14 cellular contexts compared by ENCODE assay signal in the genomic region with DNA sequence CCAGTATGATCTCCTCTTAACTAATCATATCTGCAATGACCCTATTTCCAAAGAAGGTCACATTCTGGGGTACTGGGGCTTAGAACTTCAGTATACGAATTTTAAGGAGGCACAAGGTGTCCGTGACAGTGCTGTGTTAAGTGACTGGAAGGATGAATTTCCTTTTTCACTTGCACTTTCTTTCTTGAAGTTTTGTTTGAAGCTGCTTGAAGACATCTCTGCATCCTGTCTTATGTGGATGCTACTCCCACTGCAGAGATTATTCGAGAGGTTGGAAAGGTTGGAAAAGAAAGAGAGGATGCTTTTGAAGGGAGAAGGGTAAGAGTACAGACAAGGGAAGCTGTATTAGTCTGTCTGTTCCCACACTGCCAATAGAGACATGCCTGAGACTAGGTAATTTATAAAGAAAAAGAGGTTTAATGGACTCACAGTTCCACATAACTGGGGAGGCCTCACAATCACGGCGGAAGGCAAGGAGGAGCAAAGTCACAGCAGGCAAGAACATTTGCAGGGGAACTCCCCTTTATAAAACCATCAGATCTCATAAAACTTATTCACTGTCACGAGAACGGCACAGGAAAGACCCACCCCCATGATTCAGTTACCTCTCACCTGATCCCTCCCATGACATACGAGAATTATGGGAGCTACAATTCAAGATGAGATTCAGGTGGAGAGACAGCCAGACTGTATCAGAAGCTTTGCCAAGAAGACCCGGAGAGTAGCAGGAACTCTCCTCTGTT. TPM values are rescaled to one million over a fixed set of nuclear protein-coding genes. Genes with fewer than 3 reads are reported as not detected.
A peak's percentile ranks its signal among the peaks of the same experiment; 100 is the strongest.
DNase-seq lines count a peak whose midpoint lies in the region; ATAC-seq lines count a peak whose summit lies in the region.
"Had no signal": no experiment of that assay in that cellular context is flagged by ENCODE, and none has a peak within 500 bp of the region (broad histone marks: within the 10 kb centered on the region; RNA-seq: fewer than 3 reads in every experiment).

No MANE protein-coding gene starts in this region.

- POLR2A ChIA-PET in naive thymus-derived CD8-positive, alpha-beta T cell (lab: Charles Lee), result interaction anchor here (0.7 to 6.9 kb wide), 8 partner anchors 7 to 656 kb away, joined by 3 to 55 read pairs (median 8); partner anchors contain the start of genes CMPK2 and RSAD2

- peak; percentile 31 to 55 for ATAC-seq in naive thymus-derived CD8-positive, alpha-beta T cell
- no peak for ATAC-seq in HG03139 (IDR thresholded peaks at IDR 0.05; ENCODE audit: unreplicated experiment)
- ATAC-seq: Right ventricle myocardium inferior had no signal

- H3K27me3 Mint-ChIP-seq in T-helper 2 cell treated with Interferon-gamma antibody and Interleukin-4, amounts not matched to agents 5 μg/mL and 100 μg/mL, for 36 hours (ENCODE audit: low read depth), result peaks cover 2% of the 10 kb centered on the region
- H3K27me3 Mint-ChIP-seq in naive thymus-derived CD8-positive, alpha-beta T cell, result no peaks in the 10 kb centered on the region

- peaks cover 61% of the 10 kb centered on the region for H3K4me1 Mint-ChIP-seq in T-helper 2 cell treated with Interferon-gamma antibody and Interleukin-4, amounts not matched to agents 5 μg/mL and 100 μg/mL, for 36 hours (ENCODE audit: low read depth)
- peaks cover 45 to 82% (median 78%) of the 10 kb centered on the region in 4 donors for H3K4me1 Mint-ChIP-seq in naive thymus-derived CD8-positive, alpha-beta T cell

- peak overlapping the region; percentile 66 for H3K4me3 Mint-ChIP-seq in T-helper 2 cell treated with Interferon-gamma antibody and Interleukin-4, amounts not matched to agents 5 μg/mL and 100 μg/mL, for 36 hours
- peak overlapping the region; percentile 67 to 88 (median 80) for H3K4me3 Mint-ChIP-seq in naive thymus-derived CD8-positive, alpha-beta T cell

- peaks cover 27% of the 10 kb centered on the region for H3K9me3 Mint-ChIP-seq in T-helper 2 cell treated with Interferon-gamma antibody and Interleukin-4, amounts not matched to agents 5 μg/mL and 100 μg/mL, for 36 hours
- H3K9me3 Mint-ChIP-seq in naive thymus-derived CD8-positive, alpha-beta T cell, result no peaks in the 10 kb centered on the region

- peak overlapping the region; percentile 80 for H3K27ac Mint-ChIP-seq in T-helper 2 cell treated with Interferon-gamma antibody and Interleukin-4, amounts not matched to agents 5 μg/mL and 100 μg/mL, for 36 hours
- peak overlapping the region; percentile 82 to 99 (median 93) for H3K27ac Mint-ChIP-seq in naive thymus-derived CD8-positive, alpha-beta T cell

- H3K36me3 Mint-ChIP-seq in T-helper 2 cell treated with Interferon-gamma antibody and Interleukin-4, amounts not matched to agents 5 μg/mL and 100 μg/mL, for 36 hours (ENCODE audit: low read depth), result peaks cover 48% of the 10 kb centered on the region
- no peaks in the 10 kb centered on the region for H3K36me3 Mint-ChIP-seq in naive thymus-derived CD8-positive, alpha-beta T cell

- peak; percentile 9 for DNase-seq in A172 (ENCODE audit: low spot score)
- peak; percentile 37 for DNase-seq in T-helper 2 cell treated with Interferon-gamma antibody and Interleukin-4, amounts not matched to agents 5 μg/mL and 100 μg/mL, for 36 hours (ENCODE audit: low spot score)
- DNase-seq in activated naive CD4-positive, alpha-beta T cell treated with Interleukin-2 at 50 U/mL for 16 hours, result peak; percentile 56
- peak in 8 of 10 donors; percentile 30 to 74 (median 56) for DNase-seq in naive thymus-derived CD8-positive, alpha-beta T cell
- no peak for DNase-seq in NCI-H748 (lab: John Stamatoyannopoulos, UW; ENCODE audit: unreplicated experiment)
- no peak for DNase-seq in DMS79 treated with DMSO at 0.1 percent for 48 hours (lab: John Stamatoyannopoulos, UW)
- DNase-seq in NOMO-1 (lab: John Stamatoyannopoulos, UW; ENCODE audit: unreplicated experiment in 2 of 2), result no peak
- DNase-seq: esophagus squamous epithelium, hypothalamus, NCI-H1105 treated with DMSO at 0.1 percent for 48 hours, NCI-H524 had no signal

RNA-seq across cellular contexts. Expression of gene RNF144A, which starts 3.6 kb away (rescaled TPM):
- total RNA-seq in A172 (2014; rRNA removed; shearing (Covaris generic)), result 11.4 and 12.3 TPM in 2 replicates
- total RNA-seq in naive thymus-derived CD8-positive, alpha-beta T cell, result 10 to 100 TPM; 39.5 to 42.7 TPM
- polyA plus RNA-seq in naive thymus-derived CD8-positive, alpha-beta T cell, result 10 to 100 TPM; 10.3 to 15.5 (median 15.2) TPM

RNA-seq across cellular contexts. Expression of gene RSAD2, which starts 36.0 kb away (rescaled TPM):
- 2.8 and 3.5 TPM in 2 replicates for total RNA-seq in A172 (2014; rRNA removed; shearing (Covaris generic))
- total RNA-seq in naive thymus-derived CD8-positive, alpha-beta T cell, result 1 to 10 TPM; 4.3 to 5.2 TPM
- 10 to 100 TPM in 1 of 3 donors, 1 to 10 TPM in 2; 4.0 to 11.1 (median 6.5) TPM for polyA plus RNA-seq in naive thymus-derived CD8-positive, alpha-beta T cell
- polyA plus RNA-seq: AG04450 had no signal

RNA-seq across cellular contexts. Expression of gene CMPK2, which starts 47.9 kb away (rescaled TPM):
- total RNA-seq in A172 (2014; rRNA removed; shearing (Covaris generic)), result 11.4 and 12.7 TPM in 2 replicates
- 1 to 10 TPM; 3.0 to 3.4 TPM for total RNA-seq in naive thymus-derived CD8-positive, alpha-beta T cell
- 1 to 10 TPM; 4.5 to 7.3 (median 4.6) TPM for polyA plus RNA-seq in naive thymus-derived CD8-positive, alpha-beta T cell
- polyA plus RNA-seq: AG04450 had no signal

Comparison
In these comparisons a context has a peak if more than half of its experiments do, and no peak if none do; other contexts are left out.
1. DNase-seq: peak in A172 (single experiment), T-helper 2 cell treated with Interferon-gamma antibody and Interleukin-4, amounts not matched to agents 5 μg/mL and 100 μg/mL, for 36 hours (single experiment), activated naive CD4-positive, alpha-beta T cell treated with Interleukin-2 at 50 U/mL for 16 hours (single experiment) and naive thymus-derived CD8-positive, alpha-beta T cell (8 of 10); none in NCI-H748 (single experiment), DMS79 treated with DMSO at 0.1 percent for 48 hours (single experiment) and NOMO-1 (0 of 2).